20 cellular contexts compared by ENCODE assay signal in genomic region chrX:15820106-15821073, GRCh38. TPM values are rescaled to one million over a fixed set of nuclear protein-coding genes. Genes with fewer than 3 reads are reported as not detected.
DNase-seq lines count a peak whose midpoint lies in the region; ATAC-seq and TF ChIP-seq lines count a peak whose summit lies in the region.
"Had no signal": no experiment of that assay in that cellular context is flagged by ENCODE, and none has a peak within 500 bp of the region (broad histone marks: within the 10 kb centered on the region; RNA-seq: fewer than 3 reads in every experiment).

No MANE protein-coding gene starts in this region.

- TF ChIP-seq CTCF in dorsolateral prefrontal cortex (IDR thresholded peaks at IDR 0.05 in 54 of 56, conservative IDR thresholded peaks at IDR 0.05 in 2 of 56; ENCODE audit: low read depth in 1 of 56, partially characterized antibody in 56 of 56): no peak

- DNase-seq in activated CD4-positive, alpha-beta T cell treated with anti-CD3 and anti-CD28 coated beads for 48 hours: peak; percentile 7
- DNase-seq in activated CD4-positive, alpha-beta T cell treated with anti-CD3 and anti-CD28 coated beads, Interleukin-2, amount 50 U/mL, for 1 hour: no peak
- peak; percentile 43 for DNase-seq in H4 (ENCODE audit: low spot score)
- no peak for DNase-seq in activated T-helper 2 cell treated with anti-CD3 and anti-CD28 coated beads, Interferon-gamma antibody, Interleukin-2, Interleukin-4, amounts not matched to agents 10 μg/mL and 5 μg/mL and 100 μg/mL, durations not matched to agents 14 hours and 24 hours and 36 hours (ENCODE audit: low spot score)
- no peak for DNase-seq in natural killer cell treated with Interleukin-12 subunit alpha and Interleukin-12 subunit beta and Interleukin-15 and Interleukin-18, amount 100 ng/mL, for 72 hours (ENCODE audit: low spot score)
- DNase-seq in dorsolateral prefrontal cortex: no peak
- DNase-seq in dermis blood vessel endothelial cell: no peak
- DNase-seq in NCI-H1694 (lab: John Stamatoyannopoulos, UW): no peak
- DNase-seq: activated B cell treated with CpG ODN at 0.5 μM for 24 hours; brain microvascular endothelial cell; COR-L47; H7; NCI-H2107; NCI-H748 treated with DMSO at 0.1 percent for 48 hours; ovary; small intestine; stimulated activated naive B cell treated with anti-CD40 and anti-IgM and Interleukin-4, amounts not matched to agents 10 μg/mL and 1 μg/mL and 100 μg/mL, for 72 hours; T-cell had no signal

- intact Hi-C loops in activated T-helper 2 cell treated with anti-CD3 and anti-CD28 coated beads, Interferon-gamma antibody, Interleukin-2, Interleukin-4, amounts not matched to agents 10 μg/mL and 5 μg/mL and 100 μg/mL, durations not matched to agents 14 hours and 24 hours and 36 hours (cut with micrococcal nuclease): no loop called here
- intact Hi-C loops in dorsolateral prefrontal cortex (cut with DNase I): no loop called here

- no peak overlapping the region for H3K4me3 Mint-ChIP-seq in activated T-helper 2 cell treated with anti-CD3 and anti-CD28 coated beads, Interferon-gamma antibody, Interleukin-2, Interleukin-4, amounts not matched to agents 10 μg/mL and 5 μg/mL and 100 μg/mL, durations not matched to agents 14 hours and 24 hours and 36 hours (ENCODE audit: low read depth)
- no peak overlapping the region for H3K4me3 Mint-ChIP-seq in natural killer cell treated with Interleukin-12 subunit alpha and Interleukin-12 subunit beta and Interleukin-15 and Interleukin-18, amount 100 ng/mL, for 72 hours
- H3K4me3 Mint-ChIP-seq: activated B cell treated with CpG ODN at 0.5 μM for 24 hours; stimulated activated naive B cell treated with anti-CD40 and anti-IgM and Interleukin-4, amounts not matched to agents 10 μg/mL and 1 μg/mL and 100 μg/mL, for 72 hours; T-cell had no signal

- peak overlapping the region; percentile 77 for H3K27ac Mint-ChIP-seq in activated T-helper 2 cell treated with anti-CD3 and anti-CD28 coated beads, Interferon-gamma antibody, Interleukin-2, Interleukin-4, amounts not matched to agents 10 μg/mL and 5 μg/mL and 100 μg/mL, durations not matched to agents 14 hours and 24 hours and 36 hours
- H3K27ac Mint-ChIP-seq in natural killer cell treated with Interleukin-12 subunit alpha and Interleukin-12 subunit beta and Interleukin-15 and Interleukin-18, amount 100 ng/mL, for 72 hours: peak overlapping the region; percentile 55 to 57
- H3K27ac Mint-ChIP-seq: stimulated activated naive B cell treated with anti-CD40 and anti-IgM and Interleukin-4, amounts not matched to agents 10 μg/mL and 1 μg/mL and 100 μg/mL, for 72 hours had no signal

- H3K27me3 ChIP-seq in dorsolateral prefrontal cortex: no peaks in the 10 kb centered on the region
- H3K27me3 ChIP-seq: brain microvascular endothelial cell, ovary had no signal

- H3K36me3 Mint-ChIP-seq in activated T-helper 2 cell treated with anti-CD3 and anti-CD28 coated beads, Interferon-gamma antibody, Interleukin-2, Interleukin-4, amounts not matched to agents 10 μg/mL and 5 μg/mL and 100 μg/mL, durations not matched to agents 14 hours and 24 hours and 36 hours (ENCODE audit: low read depth): peaks cover 51% of the 10 kb centered on the region
- H3K36me3 Mint-ChIP-seq in natural killer cell treated with Interleukin-12 subunit alpha and Interleukin-12 subunit beta and Interleukin-15 and Interleukin-18, amount 100 ng/mL, for 72 hours: peaks cover 33% of the 10 kb centered on the region

- H3K4me3 ChIP-seq in dorsolateral prefrontal cortex: peak overlapping the region in 2 of 59 donors; percentile 3 to 26
- H3K4me3 ChIP-seq: GM12878, ovary had no signal

- no peak for ATAC-seq in natural killer cell treated with Interleukin-12 subunit alpha and Interleukin-12 subunit beta and Interleukin-15 and Interleukin-18, amount 100 ng/mL, for 72 hours
- ATAC-seq: GM12878; Panc1; stimulated activated naive B cell treated with anti-CD40 and anti-IgM and Interleukin-4, amounts not matched to agents 10 μg/mL and 1 μg/mL and 100 μg/mL, for 72 hours; T-cell had no signal

- no peaks in the 10 kb centered on the region for H3K27me3 Mint-ChIP-seq in activated T-helper 2 cell treated with anti-CD3 and anti-CD28 coated beads, Interferon-gamma antibody, Interleukin-2, Interleukin-4, amounts not matched to agents 10 μg/mL and 5 μg/mL and 100 μg/mL, durations not matched to agents 14 hours and 24 hours and 36 hours (ENCODE audit: low read depth)
- H3K27me3 Mint-ChIP-seq in natural killer cell treated with Interleukin-12 subunit alpha and Interleukin-12 subunit beta and Interleukin-15 and Interleukin-18, amount 100 ng/mL, for 72 hours: no peaks in the 10 kb centered on the region
- H3K27me3 Mint-ChIP-seq: activated B cell treated with CpG ODN at 0.5 μM for 24 hours; stimulated activated naive B cell treated with anti-CD40 and anti-IgM and Interleukin-4, amounts not matched to agents 10 μg/mL and 1 μg/mL and 100 μg/mL, for 72 hours; T-cell had no signal

- H3K4me1 Mint-ChIP-seq in activated T-helper 2 cell treated with anti-CD3 and anti-CD28 coated beads, Interferon-gamma antibody, Interleukin-2, Interleukin-4, amounts not matched to agents 10 μg/mL and 5 μg/mL and 100 μg/mL, durations not matched to agents 14 hours and 24 hours and 36 hours (ENCODE audit: low read depth): peaks cover 37% of the 10 kb centered on the region
- H3K4me1 Mint-ChIP-seq in natural killer cell treated with Interleukin-12 subunit alpha and Interleukin-12 subunit beta and Interleukin-15 and Interleukin-18, amount 100 ng/mL, for 72 hours (ENCODE audit: low read depth in 2 of 2): peaks cover 32 to 33% of the 10 kb centered on the region in 2 donors
- H3K4me1 Mint-ChIP-seq: activated B cell treated with CpG ODN at 0.5 μM for 24 hours had no signal

- H3K27ac ChIP-seq in dorsolateral prefrontal cortex: peak overlapping the region in 26 of 59 donors; percentile 1 to 71 (median 33)
- H3K27ac ChIP-seq: brain microvascular endothelial cell, ovary had no signal

- no peaks in the 10 kb centered on the region for H3K9me3 Mint-ChIP-seq in activated T-helper 2 cell treated with anti-CD3 and anti-CD28 coated beads, Interferon-gamma antibody, Interleukin-2, Interleukin-4, amounts not matched to agents 10 μg/mL and 5 μg/mL and 100 μg/mL, durations not matched to agents 14 hours and 24 hours and 36 hours
- H3K9me3 Mint-ChIP-seq in natural killer cell treated with Interleukin-12 subunit alpha and Interleukin-12 subunit beta and Interleukin-15 and Interleukin-18, amount 100 ng/mL, for 72 hours: no peaks in the 10 kb centered on the region
- H3K9me3 Mint-ChIP-seq: activated B cell treated with CpG ODN at 0.5 μM for 24 hours; stimulated activated naive B cell treated with anti-CD40 and anti-IgM and Interleukin-4, amounts not matched to agents 10 μg/mL and 1 μg/mL and 100 μg/mL, for 72 hours; T-cell had no signal

RNA-seq across cellular contexts. Expression of gene ZRSR2, which starts 30.1 kb away (rescaled TPM):
- total RNA-seq in H4 (2014; rRNA removed; shearing (Covaris generic)): 4.0 TPM in 1 of 2 replicates, not detected in the other
- 18.7 and 20.3 TPM in 2 replicates for total RNA-seq in activated T-helper 2 cell treated with anti-CD3 and anti-CD28 coated beads, Interferon-gamma antibody, Interleukin-2, Interleukin-4, amounts not matched to agents 10 μg/mL and 5 μg/mL and 100 μg/mL, durations not matched to agents 14 hours and 24 hours and 36 hours
- 10 to 100 TPM; 21.4 to 28.6 TPM for total RNA-seq in natural killer cell treated with Interleukin-12 subunit alpha and Interleukin-12 subunit beta and Interleukin-15 and Interleukin-18, amount 100 ng/mL, for 72 hours
- total RNA-seq in dorsolateral prefrontal cortex: 10 to 100 TPM in 118 of 120 experiments, 1 to 10 TPM in 2; 8.9 to 29.9 (median 17.8) TPM
- total RNA-seq in dermis blood vessel endothelial cell: 3.4 and 6.3 TPM in 2 replicates

RNA-seq across cellular contexts. Expression of gene AP1S2, which starts 34.2 kb away (rescaled TPM):
- 54.5 and 57.4 TPM in 2 replicates for total RNA-seq in H4 (2014; rRNA removed; shearing (Covaris generic))
- 33.8 and 35.5 TPM in 2 replicates for total RNA-seq in activated T-helper 2 cell treated with anti-CD3 and anti-CD28 coated beads, Interferon-gamma antibody, Interleukin-2, Interleukin-4, amounts not matched to agents 10 μg/mL and 5 μg/mL and 100 μg/mL, durations not matched to agents 14 hours and 24 hours and 36 hours
- 10 to 100 TPM; 26.7 to 35.8 TPM for total RNA-seq in natural killer cell treated with Interleukin-12 subunit alpha and Interleukin-12 subunit beta and Interleukin-15 and Interleukin-18, amount 100 ng/mL, for 72 hours
- 10 to 100 TPM; 33.9 to 89.2 (median 63.3) TPM for total RNA-seq in dorsolateral prefrontal cortex
- total RNA-seq in dermis blood vessel endothelial cell: 133 and 158 TPM in 2 replicates

Comparison
In these comparisons a context has a peak if more than half of its experiments do, and no peak if none do; other contexts are left out.
1. DNase-seq: peak in activated CD4-positive, alpha-beta T cell treated with anti-CD3 and anti-CD28 coated beads for 48 hours (single experiment) and H4 (single experiment); none in activated CD4-positive, alpha-beta T cell treated with anti-CD3 and anti-CD28 coated beads, Interleukin-2, amount 50 U/mL, for 1 hour (single experiment), activated T-helper 2 cell treated with anti-CD3 and anti-CD28 coated beads, Interferon-gamma antibody, Interleukin-2, Interleukin-4, amounts not matched to agents 10 μg/mL and 5 μg/mL and 100 μg/mL, durations not matched to agents 14 hours and 24 hours and 36 hours (single experiment), natural killer cell treated with Interleukin-12 subunit alpha and Interleukin-12 subunit beta and Interleukin-15 and Interleukin-18, amount 100 ng/mL, for 72 hours (single experiment), dorsolateral prefrontal cortex (0 of 10), dermis blood vessel endothelial cell (single experiment) and NCI-H1694 (single experiment).